Comparison of ENCODE assay signal across 10 cellular contexts in the genomic region with DNA sequence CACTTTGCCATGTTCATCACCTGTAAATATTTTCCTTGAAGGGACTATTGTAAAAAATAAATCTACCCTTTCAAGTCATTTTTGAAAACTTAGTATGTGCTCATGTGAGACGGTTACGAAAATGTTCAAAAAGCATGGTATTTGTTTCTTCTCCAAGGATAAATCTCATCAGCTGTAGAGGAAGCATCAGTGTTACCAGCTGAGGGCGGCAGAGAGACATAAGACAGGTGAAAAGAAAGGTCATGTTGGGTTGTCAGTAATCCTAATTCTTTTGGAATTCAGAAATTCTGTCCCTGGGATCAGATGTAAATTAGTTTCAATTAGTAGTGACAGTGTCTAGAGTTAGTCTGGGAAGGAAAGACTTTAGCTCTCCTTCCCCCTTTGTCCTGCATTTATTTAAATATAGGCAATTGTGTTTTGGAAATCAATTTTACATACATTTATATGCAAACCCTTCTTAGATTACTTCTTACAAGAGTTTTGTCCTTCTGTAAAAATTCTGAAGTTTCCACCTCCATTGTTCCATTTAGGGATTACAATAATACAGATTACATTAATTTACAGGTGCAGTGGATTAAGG.
DNase-seq lines count a peak whose midpoint lies in the region; ATAC-seq, FAIRE-seq and TF ChIP-seq lines count a peak whose summit lies in the region.
"Had no signal": no experiment of that assay in that cellular context is flagged by ENCODE, and none has a peak within 500 bp of the region (broad histone marks: within the 10 kb centered on the region; RNA-seq: fewer than 3 reads in every experiment).

No MANE protein-coding gene starts in this region.

- no peaks in the 10 kb centered on the region for H3K36me3 ChIP-seq in astrocyte (ENCODE audit: insufficient read depth, low read length)
- no peaks in the 10 kb centered on the region for H3K36me3 ChIP-seq in liver (ENCODE audit: control insufficient read depth in 4 of 4, insufficient read depth in 3 of 4, low read depth in 1 of 4, low read length in 3 of 4)

- H3K9ac ChIP-seq in astrocyte (ENCODE audit: low read length) = no peak overlapping the region
- H3K9ac ChIP-seq in liver (ENCODE audit: low read depth in 1 of 2, low read length in 2 of 2) = no peak overlapping the region

- H3K27me3 ChIP-seq in astrocyte (ENCODE audit: insufficient read depth, low read length) = no peaks in the 10 kb centered on the region
- no peaks in the 10 kb centered on the region for H3K27me3 ChIP-seq in liver (ENCODE audit: control insufficient read depth in 4 of 4, insufficient read depth in 4 of 4, low read length in 3 of 4)

- 15% methylated on average over 3 of the region's 3 CpGs for WGBS in liver

- H3K27ac Mint-ChIP-seq in astrocyte (ENCODE audit: unreplicated experiment) = no peak overlapping the region

- no peaks in the 10 kb centered on the region for H4K20me1 ChIP-seq in astrocyte (ENCODE audit: insufficient read depth, low read length)

- H3K4me3 Mint-ChIP-seq in astrocyte (ENCODE audit: unreplicated experiment) = no peak overlapping the region

- ATAC-seq in HG03565 (IDR thresholded peaks at IDR 0.05; ENCODE audit: unreplicated experiment) (no peak), GM19035 (IDR thresholded peaks at IDR 0.05; ENCODE audit: unreplicated experiment) (no peak)

- peak; percentile 69 for TF ChIP-seq CTCF in astrocyte (IDR thresholded peaks at IDR 0.05; ENCODE audit: insufficient read depth, low read depth, low read length)
- peak; percentile 60 for TF ChIP-seq CTCF in liver (IDR thresholded peaks at IDR 0.05; ENCODE audit: low read depth, low read length, missing input control)

- peaks cover 19% of the 10 kb centered on the region for H3K4me1 Mint-ChIP-seq in astrocyte (ENCODE audit: low read depth, unreplicated experiment)

- H3K4me1 ChIP-seq in astrocyte (ENCODE audit: insufficient read depth, low read length) (peaks cover 6% of the 10 kb centered on the region), liver (ENCODE audit: control insufficient read depth in 4 of 4, insufficient read depth in 4 of 4, low read length in 3 of 4) (no peaks in the 10 kb centered on the region)

- H3K9me3 Mint-ChIP-seq in astrocyte (ENCODE audit: unreplicated experiment) = no peaks in the 10 kb centered on the region

- no peaks in the 10 kb centered on the region for H3K9me3 ChIP-seq in astrocyte (ENCODE audit: insufficient read depth, low read depth, low read length)
- H3K9me3 ChIP-seq in liver (ENCODE audit: control insufficient read depth in 4 of 4, low read length in 3 of 4) = no peaks in the 10 kb centered on the region

- peak; percentile 13 for DNase-seq in GM03348 (ENCODE audit: low spot score)
- peak; percentile 16 for DNase-seq in NCI-H1105 treated with DMSO at 0.1 percent for 48 hours (lab: John Stamatoyannopoulos, UW)
- peak; percentile 18 for DNase-seq in astrocyte (ENCODE audit: low read depth)
- DNase-seq in effector CD4-positive, alpha-beta T cell = no peak
- DNase-seq in cerebellar nuclear complex (lab: John Stamatoyannopoulos, UW) = no peak

- H3K79me2 ChIP-seq in astrocyte (ENCODE audit: insufficient read depth, low read length) = no peaks in the 10 kb centered on the region

- peak; percentile 84 for TF ChIP-seq RAD21 in liver (IDR thresholded peaks at IDR 0.05)

- peak; percentile 23 for FAIRE-seq in astrocyte (lab: Jason Lieb, UNC)
- FAIRE-seq: endometrium had no signal

- H2AFZ ChIP-seq in astrocyte (ENCODE audit: low read depth, low read length) = no peak overlapping the region

- no peak overlapping the region for H3K4me2 ChIP-seq in astrocyte (ENCODE audit: low read length)

- H3K4me3 ChIP-seq in astrocyte (ENCODE audit: insufficient read depth, low read depth, low read length) (no peak overlapping the region), liver (ENCODE audit: low read depth in 1 of 3, low read length in 3 of 3) (no peak overlapping the region)

- H3K27me3 Mint-ChIP-seq in astrocyte (ENCODE audit: low read depth, unreplicated experiment) = no peaks in the 10 kb centered on the region

- H3K27ac ChIP-seq in astrocyte (ENCODE audit: low read depth, low read length) (no peak overlapping the region), liver (ENCODE audit: low read depth in 1 of 2, low read length in 2 of 2) (no peak overlapping the region)
- H3K27ac ChIP-seq: HL-60 had no signal

- H3K36me3 Mint-ChIP-seq in astrocyte (ENCODE audit: low read depth, unreplicated experiment) = no peaks in the 10 kb centered on the region

TF ChIP-seq in liver, 16 proteins besides CTCF, POLR2A, EP300 and RAD21:
- TF ChIP-seq, protein P1, sequence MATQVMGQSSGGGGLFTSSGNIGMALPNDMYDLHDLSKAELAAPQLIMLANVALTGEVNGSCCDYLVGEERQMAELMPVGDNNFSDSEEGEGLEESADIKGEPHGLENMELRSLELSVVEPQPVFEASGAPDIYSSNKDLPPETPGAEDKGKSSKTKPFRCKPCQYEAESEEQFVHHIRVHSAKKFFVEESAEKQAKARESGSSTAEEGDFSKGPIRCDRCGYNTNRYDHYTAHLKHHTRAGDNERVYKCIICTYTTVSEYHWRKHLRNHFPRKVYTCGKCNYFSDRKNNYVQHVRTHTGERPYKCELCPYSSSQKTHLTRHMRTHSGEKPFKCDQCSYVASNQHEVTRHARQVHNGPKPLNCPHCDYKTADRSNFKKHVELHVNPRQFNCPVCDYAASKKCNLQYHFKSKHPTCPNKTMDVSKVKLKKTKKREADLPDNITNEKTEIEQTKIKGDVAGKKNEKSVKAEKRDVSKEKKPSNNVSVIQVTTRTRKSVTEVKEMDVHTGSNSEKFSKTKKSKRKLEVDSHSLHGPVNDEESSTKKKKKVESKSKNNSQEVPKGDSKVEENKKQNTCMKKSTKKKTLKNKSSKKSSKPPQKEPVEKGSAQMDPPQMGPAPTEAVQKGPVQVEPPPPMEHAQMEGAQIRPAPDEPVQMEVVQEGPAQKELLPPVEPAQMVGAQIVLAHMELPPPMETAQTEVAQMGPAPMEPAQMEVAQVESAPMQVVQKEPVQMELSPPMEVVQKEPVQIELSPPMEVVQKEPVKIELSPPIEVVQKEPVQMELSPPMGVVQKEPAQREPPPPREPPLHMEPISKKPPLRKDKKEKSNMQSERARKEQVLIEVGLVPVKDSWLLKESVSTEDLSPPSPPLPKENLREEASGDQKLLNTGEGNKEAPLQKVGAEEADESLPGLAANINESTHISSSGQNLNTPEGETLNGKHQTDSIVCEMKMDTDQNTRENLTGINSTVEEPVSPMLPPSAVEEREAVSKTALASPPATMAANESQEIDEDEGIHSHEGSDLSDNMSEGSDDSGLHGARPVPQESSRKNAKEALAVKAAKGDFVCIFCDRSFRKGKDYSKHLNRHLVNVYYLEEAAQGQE (IDR thresholded peaks at IDR 0.05) = no peak
- TF ChIP-seq FOXA1 (IDR thresholded peaks at IDR 0.05) (no peak), FOXA2 (IDR thresholded peaks at IDR 0.05) (no peak), SP1 (IDR thresholded peaks at IDR 0.05) (no peak), RXRA (IDR thresholded peaks at IDR 0.05) (peak; percentile 34 to 54), GABPA (IDR thresholded peaks at IDR 0.05 in 1 of 2, conservative IDR thresholded peaks at IDR 0.05 in 1 of 2) (no peak)
- TF ChIP-seq, protein P2, sequence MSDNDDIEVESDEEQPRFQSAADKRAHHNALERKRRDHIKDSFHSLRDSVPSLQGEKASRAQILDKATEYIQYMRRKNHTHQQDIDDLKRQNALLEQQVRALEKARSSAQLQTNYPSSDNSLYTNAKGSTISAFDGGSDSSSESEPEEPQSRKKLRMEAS (IDR thresholded peaks at IDR 0.05) = no peak

Comparison
In these comparisons a context has a peak if more than half of its experiments do, and no peak if none do; other contexts are left out.
1. DNase-seq: peak in GM03348 (single experiment), NCI-H1105 treated with DMSO at 0.1 percent for 48 hours (single experiment) and astrocyte (single experiment); none in effector CD4-positive, alpha-beta T cell (single experiment) and cerebellar nuclear complex (0 of 2).